ENCODE assay signal across 31 cellular contexts in genomic region chr6:40116829-40117228, GRCh38.
"Had no signal": no experiment of that assay in that cellular context is flagged by ENCODE, and none has a peak within 500 bp of the region (broad histone marks: within the 10 kb centered on the region; RNA-seq: fewer than 3 reads in every experiment).

No MANE protein-coding gene starts in this region.

- H3K4me3 ChIP-seq: MG63, SJCRH30, SK-N-MC had no signal

- H3K27ac ChIP-seq: SJCRH30, SK-N-MC, WERI-Rb-1 had no signal

- H3K4me1 ChIP-seq: SJCRH30 had no signal

- H3K9me3 ChIP-seq: MG63, SJCRH30 had no signal

- DNase-seq: activated CD4-positive, alpha-beta memory T cell treated with anti-CD3 and anti-CD28 coated beads, Interleukin-2, amount 10 ng/mL, durations not matched to agents 7 days and 5 days; activated CD4-positive, alpha-beta T cell treated with anti-CD3 and anti-CD28 coated beads for 1 hour; activated CD4-positive, alpha-beta T cell treated with anti-CD3 and anti-CD28 coated beads for 48 hours; activated CD4-positive, CD25-positive, alpha-beta regulatory T cell; activated CD8-positive, alpha-beta memory T cell treated with anti-CD3 and anti-CD28 coated beads for 24 hours; activated CD8-positive, alpha-beta memory T cell treated with anti-CD3 and anti-CD28 coated beads, Interleukin-2, amount 10 ng/mL, durations not matched to agents 7 days and 5 days; activated CD8-positive, alpha-beta memory T cell treated with anti-CD3 and anti-CD28 coated beads, Interleukin-2, amount 50 U/mL, for 48 hours; activated effector memory CD4-positive, alpha-beta T cell treated with Interleukin-2 at 50 U/mL for 16 hours; activated naive CD4-positive, alpha-beta T cell treated with anti-CD3 and anti-CD28 coated beads, Interleukin-2, amount 10 ng/mL, durations not matched to agents 7 days and 5 days; activated naive CD8-positive, alpha-beta T cell treated with anti-CD3 and anti-CD28 coated beads, Interleukin-2, amount 50 U/mL, for 24 hours; activated T-cell treated with anti-CD3 and anti-CD28 coated beads, Interleukin-2, amount 50 U/mL, for 48 hours; anterior cingulate cortex; central memory CD4-positive, alpha-beta T cell; Kasumi-1; KG1; MG63; NCI-H1048; NCI-H1417; NCI-H146; NCI-H187; NCI-H2081 treated with DMSO at 0.1 percent for 48 hours; NCI-H2171; NCI-H510A; NCI-H526 treated with DMSO at 0.1 percent for 48 hours; NCI-H774; SHP77; SJCRH30; T1000; WERI-Rb-1 had no signal

- H3K36me3 ChIP-seq: MG63, SJCRH30, WERI-Rb-1 had no signal

- H3K27me3 ChIP-seq: MG63, SJCRH30 had no signal

- ATAC-seq: activated CD8-positive, alpha-beta memory T cell treated with anti-CD3 and anti-CD28 coated beads, Interleukin-2, amount 10 ng/mL, durations not matched to agents 7 days and 5 days; activated naive CD8-positive, alpha-beta T cell treated with anti-CD3 and anti-CD28 coated beads, Interleukin-2, amount 50 U/mL, for 24 hours; Panc1 had no signal
